ENCODE assay signal across 32 cellular contexts in the genomic region with DNA sequence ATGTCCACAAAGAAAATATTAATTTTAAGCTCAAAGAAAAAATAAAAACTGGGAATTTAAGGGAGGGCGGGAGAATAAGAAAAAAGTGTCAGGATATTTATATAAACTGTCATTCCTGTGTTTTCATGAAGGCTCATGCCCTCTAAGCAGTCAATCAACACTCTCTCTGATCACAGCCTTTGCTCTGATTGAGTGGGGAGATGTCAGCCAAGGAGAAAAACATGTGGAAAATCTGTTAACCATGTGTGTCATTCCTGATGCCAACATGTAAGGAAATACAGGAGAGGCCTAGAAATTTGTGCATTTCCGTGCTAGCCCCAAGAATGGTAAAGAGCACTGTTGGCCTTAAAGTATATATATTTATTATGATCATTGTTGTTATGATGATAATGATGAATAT.
"Had no signal": no experiment of that assay in that cellular context is flagged by ENCODE, and none has a peak within 500 bp of the region (broad histone marks: within the 10 kb centered on the region; RNA-seq: fewer than 3 reads in every experiment).

No MANE protein-coding gene starts in this region.

- DNase-seq: naive thymus-derived CD4-positive, alpha-beta T cell; natural killer cell; nucleus accumbens; ovary; posterior cingulate gyrus; psoas muscle; right cardiac atrium; spleen; stimulated activated CD4-positive, alpha-beta T cell treated with anti-CD3 and anti-CD28 coated beads, Interleukin-12 subunit alpha, Interleukin-12 subunit beta, amount 100 ng/mL, for 4 hours; stimulated activated CD4-positive, alpha-beta T cell treated with anti-CD3 and anti-CD28 coated beads, Interleukin-1b, Interleukin-23, amount 100 ng/mL, for 48 hours; stimulated activated CD4-positive, alpha-beta T cell treated with anti-CD3 and anti-CD28 coated beads, Interleukin-4, amount 100 ng/mL, for 1 hour; stimulated activated CD4-positive, alpha-beta T cell treated with anti-CD3 and anti-CD28 coated beads, Interleukin-4, amount 100 ng/mL, for 4 hours; stimulated activated CD8-positive, alpha-beta memory T cell treated with anti-CD3 and anti-CD28 coated beads, Interleukin-4, amount 100 ng/mL, for 48 hours; stimulated activated naive CD4-positive, alpha-beta T cell; stimulated activated naive CD8-positive, alpha-beta T cell treated with anti-CD3 and anti-CD28 coated beads, Interleukin-15, amount 100 ng/mL, for 72 hours; stimulated activated naive CD8-positive, alpha-beta T cell treated with anti-CD3 and anti-CD28 coated beads, Interleukin-15, Interleukin-2, amounts not matched to agents 100 U/mL and 50 U/mL, for 24 hours; substantia nigra; testis; tibial artery; transverse colon; upper lobe of right lung; uterus had no signal

- H3K9me3 Mint-ChIP-seq: natural killer cell; nephron; neural crest cell; stimulated activated memory B cell treated with anti-CD40 and anti-IgM and Interleukin-4, amounts not matched to agents 10 μg/mL and 1 μg/mL and 100 μg/mL, for 72 hours; stimulated activated naive CD8-positive, alpha-beta T cell treated with anti-CD3 and anti-CD28 coated beads, Interleukin-15, amount 100 ng/mL, for 72 hours; type B pancreatic cell had no signal

- H3K27ac ChIP-seq: neutrophil, ovary, parathyroid adenoma, psoas muscle, skin epidermis, spleen, suprapubic skin, testis, tibial artery, transverse colon, upper lobe of right lung, uterus had no signal

- H3K4me1 Mint-ChIP-seq: naive thymus-derived CD4-positive, alpha-beta T cell; natural killer cell; nephron; neural crest cell; stimulated activated memory B cell treated with anti-CD40 and anti-IgM and Interleukin-4, amounts not matched to agents 10 μg/mL and 1 μg/mL and 100 μg/mL, for 72 hours; stimulated activated naive CD8-positive, alpha-beta T cell treated with anti-CD3 and anti-CD28 coated beads, Interleukin-15, amount 100 ng/mL, for 72 hours had no signal

- H3K27me3 ChIP-seq: neutrophil, ovary, spleen, suprapubic skin, testis, tibial artery, transverse colon, upper lobe of right lung, uterus had no signal

- H3K27me3 Mint-ChIP-seq: stimulated activated memory B cell treated with anti-CD40 and anti-IgM and Interleukin-4, amounts not matched to agents 10 μg/mL and 1 μg/mL and 100 μg/mL, for 72 hours; stimulated activated naive CD8-positive, alpha-beta T cell treated with anti-CD3 and anti-CD28 coated beads, Interleukin-15, amount 100 ng/mL, for 72 hours; type B pancreatic cell had no signal

- H3K4me2 ChIP-seq: smooth muscle cell had no signal

- H3K36me3 ChIP-seq: neutrophil, ovary, spleen, suprapubic skin, tibial artery, transverse colon, upper lobe of right lung, uterus had no signal

- H3K79me2 ChIP-seq: parathyroid adenoma had no signal

- H3K9ac ChIP-seq: parathyroid adenoma had no signal

- H3K36me3 Mint-ChIP-seq: naive thymus-derived CD4-positive, alpha-beta T cell; natural killer cell; stimulated activated memory B cell treated with anti-CD40 and anti-IgM and Interleukin-4, amounts not matched to agents 10 μg/mL and 1 μg/mL and 100 μg/mL, for 72 hours; type B pancreatic cell had no signal

- H3K4me1 ChIP-seq: parathyroid adenoma, psoas muscle, spleen, suprapubic skin, testis, transverse colon, upper lobe of right lung, uterus had no signal

- H3K4me3 Mint-ChIP-seq: naive thymus-derived CD4-positive, alpha-beta T cell; natural killer cell; nephron; neural crest cell; stimulated activated memory B cell treated with anti-CD40 and anti-IgM and Interleukin-4, amounts not matched to agents 10 μg/mL and 1 μg/mL and 100 μg/mL, for 72 hours; stimulated activated naive CD8-positive, alpha-beta T cell treated with anti-CD3 and anti-CD28 coated beads, Interleukin-15, amount 100 ng/mL, for 72 hours; type B pancreatic cell had no signal

- H3K27ac Mint-ChIP-seq: naive thymus-derived CD4-positive, alpha-beta T cell; natural killer cell; nephron; progenitor cell of endocrine pancreas; stimulated activated memory B cell treated with anti-CD40 and anti-IgM and Interleukin-4, amounts not matched to agents 10 μg/mL and 1 μg/mL and 100 μg/mL, for 72 hours; stimulated activated naive CD8-positive, alpha-beta T cell treated with anti-CD3 and anti-CD28 coated beads, Interleukin-15, amount 100 ng/mL, for 72 hours; type B pancreatic cell had no signal

- H3K9me3 ChIP-seq: neutrophil, ovary, suprapubic skin, testis, tibial artery, transverse colon, upper lobe of right lung, uterus had no signal

- H2AFZ ChIP-seq: parathyroid adenoma had no signal

- H3K4me3 ChIP-seq: ovary, psoas muscle, skin epidermis, smooth muscle cell, spleen, suprapubic skin, testis, tibial artery, transverse colon, upper lobe of right lung, uterus had no signal
